Comparison of ENCODE assay signal across 15 cellular contexts in the genomic region with DNA sequence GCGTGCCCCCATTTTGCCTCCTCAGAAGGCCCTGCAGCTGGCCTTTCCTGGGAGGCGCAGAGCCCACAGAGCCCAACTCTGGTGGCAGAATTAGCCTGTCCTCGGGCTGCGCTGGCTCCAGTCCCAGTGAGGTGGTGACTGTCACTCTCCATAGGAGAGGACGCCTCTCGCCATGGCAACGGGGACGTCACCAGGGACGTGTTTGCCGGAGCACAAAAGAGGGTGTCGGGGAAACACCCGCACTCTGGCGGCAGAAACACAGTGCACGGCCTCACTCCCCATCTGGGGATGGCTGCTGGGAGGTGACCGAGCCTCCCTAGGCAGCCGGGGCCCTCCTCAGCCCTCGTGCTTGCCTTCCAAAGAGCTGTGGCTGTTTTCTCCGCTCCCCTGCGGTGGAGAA. TPM values are rescaled to one million over a fixed set of nuclear protein-coding genes. Genes with fewer than 3 reads are reported as not detected.
DNase-seq lines count a peak whose midpoint lies in the region; ATAC-seq and TF ChIP-seq lines count a peak whose summit lies in the region.
"Had no signal": no experiment of that assay in that cellular context is flagged by ENCODE, and none has a peak within 500 bp of the region (broad histone marks: within the 10 kb centered on the region; RNA-seq: fewer than 3 reads in every experiment).

No MANE protein-coding gene starts in this region.

- no peaks in the 10 kb centered on the region for H3K4me1 ChIP-seq in mucosa of descending colon (ENCODE audit: low read depth)
- H3K4me1 ChIP-seq in sigmoid colon: peaks cover 0 to 40% (median 28%) of the 10 kb centered on the region in 4 donors

- H3K4me3 ChIP-seq in mucosa of descending colon (no peak overlapping the region), sigmoid colon (no peak overlapping the region)
- H3K4me3 ChIP-seq: coronary artery, smooth muscle cell, suprapubic skin had no signal

- DNase-seq in DMS79 (lab: John Stamatoyannopoulos, UW): peak; percentile 58
- DNase-seq in NCI-H2107 treated with DMSO at 0.1 percent for 48 hours (lab: John Stamatoyannopoulos, UW; ENCODE audit: unreplicated experiment): peak; percentile 44
- peak; percentile 39 for DNase-seq in astrocyte of the hippocampus (ENCODE audit: low read depth, low spot score)
- DNase-seq in mucosa of descending colon: peak in 2 of 3 donors; percentile 49 to 65
- DNase-seq in immature natural killer cell: no peak
- no peak for DNase-seq in A172 (ENCODE audit: low spot score)
- no peak for DNase-seq in sigmoid colon
- DNase-seq in activated CD4-positive, alpha-beta T cell treated with anti-CD3 and anti-CD28 coated beads, Interleukin-2, amount 10 ng/mL, durations not matched to agents 7 days and 5 days: no peak
- DNase-seq: CD8-positive, alpha-beta memory T cell; naive thymus-derived CD8-positive, alpha-beta T cell; T-helper 17 cell had no signal

- H3K9me3 ChIP-seq in mucosa of descending colon (no peaks in the 10 kb centered on the region), sigmoid colon (no peaks in the 10 kb centered on the region)
- H3K9me3 ChIP-seq: suprapubic skin had no signal

- WGBS in sigmoid colon, 2 donors: 56 to 79% methylated on average over 19 of the region's 19 CpGs

- H3K9me3 Mint-ChIP-seq in immature natural killer cell: no peaks in the 10 kb centered on the region
- peaks cover 6% of the 10 kb centered on the region for H3K9me3 Mint-ChIP-seq in activated CD4-positive, alpha-beta T cell treated with anti-CD3 and anti-CD28 coated beads, Interleukin-2, amount 10 ng/mL, durations not matched to agents 7 days and 5 days

- no peak for TF ChIP-seq CTCF in mucosa of descending colon (IDR thresholded peaks at IDR 0.05)
- TF ChIP-seq CTCF in sigmoid colon (IDR thresholded peaks at IDR 0.05): no peak

- no peak for TF ChIP-seq POLR2A in sigmoid colon (IDR thresholded peaks at IDR 0.05)

- H3K27ac Mint-ChIP-seq in immature natural killer cell: no peak overlapping the region
- H3K27ac Mint-ChIP-seq in activated CD4-positive, alpha-beta T cell treated with anti-CD3 and anti-CD28 coated beads, Interleukin-2, amount 10 ng/mL, durations not matched to agents 7 days and 5 days: no peak overlapping the region
- H3K27ac Mint-ChIP-seq: activated naive CD8-positive, alpha-beta T cell; CD8-positive, alpha-beta memory T cell; T-helper 17 cell had no signal

- H3K36me3 ChIP-seq in mucosa of descending colon (ENCODE audit: low read depth): no peaks in the 10 kb centered on the region
- no peaks in the 10 kb centered on the region for H3K36me3 ChIP-seq in sigmoid colon
- H3K36me3 ChIP-seq: suprapubic skin had no signal

- POLR2A ChIA-PET in activated CD4-positive, alpha-beta T cell treated with anti-CD3 and anti-CD28 coated beads, Interleukin-2, amount 10 ng/mL, durations not matched to agents 7 days and 5 days (lab: Charles Lee): no interaction called here

- no peaks in the 10 kb centered on the region for H3K27me3 ChIP-seq in sigmoid colon
- H3K27me3 ChIP-seq: suprapubic skin had no signal

- H3K36me3 Mint-ChIP-seq in immature natural killer cell: no peaks in the 10 kb centered on the region
- no peaks in the 10 kb centered on the region for H3K36me3 Mint-ChIP-seq in activated CD4-positive, alpha-beta T cell treated with anti-CD3 and anti-CD28 coated beads, Interleukin-2, amount 10 ng/mL, durations not matched to agents 7 days and 5 days (ENCODE audit: low read depth)

- H3K4me1 Mint-ChIP-seq in immature natural killer cell: no peaks in the 10 kb centered on the region
- no peaks in the 10 kb centered on the region for H3K4me1 Mint-ChIP-seq in activated CD4-positive, alpha-beta T cell treated with anti-CD3 and anti-CD28 coated beads, Interleukin-2, amount 10 ng/mL, durations not matched to agents 7 days and 5 days

- H3K4me3 Mint-ChIP-seq in immature natural killer cell: no peak overlapping the region
- no peak overlapping the region for H3K4me3 Mint-ChIP-seq in activated CD4-positive, alpha-beta T cell treated with anti-CD3 and anti-CD28 coated beads, Interleukin-2, amount 10 ng/mL, durations not matched to agents 7 days and 5 days
- H3K4me3 Mint-ChIP-seq: activated naive CD8-positive, alpha-beta T cell; CD8-positive, alpha-beta memory T cell; naive thymus-derived CD8-positive, alpha-beta T cell; T-helper 17 cell had no signal

- no peak overlapping the region for H3K27ac ChIP-seq in sigmoid colon
- H3K27ac ChIP-seq: suprapubic skin had no signal

- H3K27me3 Mint-ChIP-seq in immature natural killer cell (ENCODE audit: low read depth in 3 of 3): peaks cover 2 to 6% (median 4%) of the 10 kb centered on the region in 3 donors
- H3K27me3 Mint-ChIP-seq in activated CD4-positive, alpha-beta T cell treated with anti-CD3 and anti-CD28 coated beads, Interleukin-2, amount 10 ng/mL, durations not matched to agents 7 days and 5 days: peaks cover 2% of the 10 kb centered on the region
- H3K27me3 Mint-ChIP-seq: activated naive CD8-positive, alpha-beta T cell; naive thymus-derived CD8-positive, alpha-beta T cell; T-helper 17 cell had no signal

- CTCF ChIA-PET in activated CD4-positive, alpha-beta T cell treated with anti-CD3 and anti-CD28 coated beads, Interleukin-2, amount 10 ng/mL, durations not matched to agents 7 days and 5 days (lab: Charles Lee): interaction anchor here (1.3 to 1.7 kb wide), 2 partner anchors 9 to 14 kb away, joined by 3 to 5 read pairs; no protein-coding TSS in a partner anchor

- TF ChIP-seq EP300 in sigmoid colon (IDR thresholded peaks at IDR 0.05): no peak

- ATAC-seq in mucosa of descending colon: peak; percentile 40
- ATAC-seq: naive thymus-derived CD8-positive, alpha-beta T cell; T-helper 17 cell had no signal

- intact Hi-C loops in mucosa of descending colon (cut with DNase I, micrococcal nuclease) (no loop called here), sigmoid colon (cut with DNase I) (no loop called here)

RNA-seq across cellular contexts. Expression of a gene that starts 50.2 kb away (rescaled TPM):
- total RNA-seq in mucosa of descending colon: 100 to 1,000 TPM; 159 to 269 (median 161) TPM
- polyA plus RNA-seq in immature natural killer cell: 10 to 100 TPM in 1 of 3 donors, 1 to 10 TPM in 2; 1.6 to 10.2 (median 2.1) TPM
- 32.9 and 33.3 TPM in 2 replicates for total RNA-seq in A172 (2014; rRNA removed; shearing (Covaris generic))
- 100 to 1,000 TPM in 1 of 4 donors, 10 to 100 TPM in 3; 42.5 to 134 (median 73.5) TPM for total RNA-seq in sigmoid colon
- polyA plus RNA-seq in sigmoid colon: 10 to 100 TPM; 18.6 to 81.8 (median 24.7) TPM
- 100 to 1,000 TPM in 1 of 2 experiments, 10 to 100 TPM in 1; 96.4 to 102 TPM for total RNA-seq in activated CD4-positive, alpha-beta T cell treated with anti-CD3 and anti-CD28 coated beads, Interleukin-2, amount 10 ng/mL, durations not matched to agents 7 days and 5 days

Comparison
In these comparisons a context has a peak if more than half of its experiments do, and no peak if none do; other contexts are left out.
1. DNase-seq: peak in DMS79 (single experiment), NCI-H2107 treated with DMSO at 0.1 percent for 48 hours (single experiment), astrocyte of the hippocampus (single experiment) and mucosa of descending colon (2 of 3); none in immature natural killer cell (0 of 3), A172 (single experiment), sigmoid colon (single experiment) and activated CD4-positive, alpha-beta T cell treated with anti-CD3 and anti-CD28 coated beads, Interleukin-2, amount 10 ng/mL, durations not matched to agents 7 days and 5 days (single experiment).